Comparison of ENCODE assay signal across 8 cellular contexts in the genomic region with DNA sequence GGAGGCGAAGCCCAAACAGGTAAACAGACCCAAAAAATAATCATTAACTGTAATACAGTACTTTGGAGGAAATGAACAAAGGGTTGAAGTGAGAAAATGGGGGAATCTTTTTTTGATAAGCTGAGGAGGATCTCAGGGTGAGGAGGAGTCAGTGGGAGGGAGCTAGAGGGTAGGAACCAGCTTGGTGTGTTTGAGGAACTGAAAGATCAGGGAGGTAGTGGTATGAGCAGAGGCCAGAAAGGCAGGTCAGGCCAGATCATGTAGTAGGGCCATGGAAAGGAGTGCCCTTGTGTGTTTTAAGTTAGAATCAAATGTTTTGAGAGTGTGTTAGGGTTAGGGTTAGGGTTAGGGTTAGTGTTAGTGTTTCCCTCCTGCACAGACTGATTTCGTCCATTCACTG.
DNase-seq lines count a peak whose midpoint lies in the region; ATAC-seq lines count a peak whose summit lies in the region.
"Had no signal": no experiment of that assay in that cellular context is flagged by ENCODE, and none has a peak within 500 bp of the region (broad histone marks: within the 10 kb centered on the region; RNA-seq: fewer than 3 reads in every experiment).

No MANE protein-coding gene starts in this region.

- peaks cover 2% of the 10 kb centered on the region for H3K9me3 Mint-ChIP-seq in stimulated activated memory B cell treated with anti-CD40 and anti-IgM and Interleukin-4, amounts not matched to agents 10 μg/mL and 1 μg/mL and 100 μg/mL, for 72 hours

- H3K27ac Mint-ChIP-seq in stimulated activated memory B cell treated with anti-CD40 and anti-IgM and Interleukin-4, amounts not matched to agents 10 μg/mL and 1 μg/mL and 100 μg/mL, for 72 hours = no peak overlapping the region

- H3K27me3 Mint-ChIP-seq in stimulated activated memory B cell treated with anti-CD40 and anti-IgM and Interleukin-4, amounts not matched to agents 10 μg/mL and 1 μg/mL and 100 μg/mL, for 72 hours = peaks cover 2% of the 10 kb centered on the region

- DNase-seq in stimulated activated CD8-positive, alpha-beta memory T cell treated with anti-CD3 and anti-CD28 coated beads, Interleukin-4, amount 100 ng/mL, for 48 hours = no peak
- DNase-seq in activated T-cell treated with anti-CD3 and anti-CD28 coated beads for 4 hours (no peak), globus pallidus (ENCODE audit: low spot score) (no peak)
- DNase-seq: H7 had no signal

- no peak overlapping the region for H3K4me3 Mint-ChIP-seq in stimulated activated memory B cell treated with anti-CD40 and anti-IgM and Interleukin-4, amounts not matched to agents 10 μg/mL and 1 μg/mL and 100 μg/mL, for 72 hours

- no peaks in the 10 kb centered on the region for H3K36me3 Mint-ChIP-seq in stimulated activated memory B cell treated with anti-CD40 and anti-IgM and Interleukin-4, amounts not matched to agents 10 μg/mL and 1 μg/mL and 100 μg/mL, for 72 hours

- ATAC-seq in GM19025 (IDR thresholded peaks at IDR 0.05; ENCODE audit: low read depth, unreplicated experiment) (peak; percentile 87), GM21786 (IDR thresholded peaks at IDR 0.05; ENCODE audit: unreplicated experiment) (peak; percentile 95), HG03342 (IDR thresholded peaks at IDR 0.05; ENCODE audit: unreplicated experiment) (peak; percentile 98)
- peak; percentile 85 for ATAC-seq in stimulated activated memory B cell treated with anti-CD40 and anti-IgM and Interleukin-4, amounts not matched to agents 10 μg/mL and 1 μg/mL and 100 μg/mL, for 72 hours

- no peaks in the 10 kb centered on the region for H3K4me1 Mint-ChIP-seq in stimulated activated memory B cell treated with anti-CD40 and anti-IgM and Interleukin-4, amounts not matched to agents 10 μg/mL and 1 μg/mL and 100 μg/mL, for 72 hours
